Comparison of ENCODE assay signal across 1 cellular context in the genomic region with DNA sequence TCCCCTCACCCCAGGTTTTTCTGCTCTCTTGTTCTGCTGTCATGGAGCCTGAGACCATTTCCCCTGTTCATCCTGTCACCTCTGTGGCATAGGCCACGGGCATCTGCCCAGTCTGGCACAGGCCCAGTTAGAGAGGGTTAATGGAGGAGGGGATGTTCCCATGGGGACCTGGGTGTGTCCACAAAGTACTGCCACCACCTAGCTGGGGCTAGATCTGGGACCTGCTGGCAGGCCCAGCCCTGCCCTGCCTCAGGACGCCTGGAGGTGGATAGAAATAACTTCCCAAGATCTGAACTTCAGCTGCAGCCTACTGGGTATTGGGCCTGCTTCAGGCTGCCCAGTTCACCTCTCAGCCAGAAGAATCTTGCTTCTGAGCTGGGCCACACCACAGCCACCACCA.
TF ChIP-seq lines count a peak whose summit lies in the region.

No MANE protein-coding gene starts in this region.

TF ChIP-seq in HepG2, 621 proteins besides CTCF, POLR2A, EP300 and RAD21:
- TF ChIP-seq PTBP1 (IDR thresholded peaks at IDR 0.05; ENCODE audit: low read depth, low read length, poor library complexity, severe bottlenecking) (no peak), ARNT (IDR thresholded peaks at IDR 0.05) (no peak), MED13 (CRISPR knock-in tag; IDR thresholded peaks at IDR 0.05) (no peak), DR1 (CRISPR knock-in tag; IDR thresholded peaks at IDR 0.05) (no peak), HCFC1 (IDR thresholded peaks at IDR 0.05; ENCODE audit: low read depth, low read length) (no peak), HHEX (CRISPR knock-in tag; IDR thresholded peaks at IDR 0.05) (no peak), KDM3A (CRISPR knock-in tag; IDR thresholded peaks at IDR 0.05; ENCODE audit: low read depth) (no peak), PAX8 (CRISPR knock-in tag; IDR thresholded peaks at IDR 0.05; ENCODE audit: borderline replicate concordance) (no peak), ADNP (CRISPR knock-in tag; IDR thresholded peaks at IDR 0.05) (no peak), ZNF777 (CRISPR knock-in tag; IDR thresholded peaks at IDR 0.05) (no peak), TEAD3 (CRISPR knock-in tag; optimal IDR thresholded peaks at IDR 0.05; ENCODE audit: borderline replicate concordance) (no peak), ZNF124 (CRISPR knock-in tag; IDR thresholded peaks at IDR 0.05) (no peak), ZNF235 (CRISPR knock-in tag; IDR thresholded peaks at IDR 0.05; ENCODE audit: borderline replicate concordance) (no peak)
- TF ChIP-seq, protein P1, sequence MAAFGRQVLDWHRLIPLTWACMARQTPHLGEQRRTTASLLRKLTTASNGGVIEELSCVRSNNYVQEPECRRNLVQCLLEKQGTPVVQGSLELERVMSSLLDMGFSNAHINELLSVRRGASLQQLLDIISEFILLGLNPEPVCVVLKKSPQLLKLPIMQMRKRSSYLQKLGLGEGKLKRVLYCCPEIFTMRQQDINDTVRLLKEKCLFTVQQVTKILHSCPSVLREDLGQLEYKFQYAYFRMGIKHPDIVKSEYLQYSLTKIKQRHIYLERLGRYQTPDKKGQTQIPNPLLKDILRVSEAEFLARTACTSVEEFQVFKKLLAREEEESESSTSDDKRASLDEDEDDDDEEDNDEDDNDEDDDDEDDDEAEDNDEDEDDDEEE (CRISPR knock-in tag; IDR thresholded peaks at IDR 0.05): no peak
- TF ChIP-seq, protein P2, sequence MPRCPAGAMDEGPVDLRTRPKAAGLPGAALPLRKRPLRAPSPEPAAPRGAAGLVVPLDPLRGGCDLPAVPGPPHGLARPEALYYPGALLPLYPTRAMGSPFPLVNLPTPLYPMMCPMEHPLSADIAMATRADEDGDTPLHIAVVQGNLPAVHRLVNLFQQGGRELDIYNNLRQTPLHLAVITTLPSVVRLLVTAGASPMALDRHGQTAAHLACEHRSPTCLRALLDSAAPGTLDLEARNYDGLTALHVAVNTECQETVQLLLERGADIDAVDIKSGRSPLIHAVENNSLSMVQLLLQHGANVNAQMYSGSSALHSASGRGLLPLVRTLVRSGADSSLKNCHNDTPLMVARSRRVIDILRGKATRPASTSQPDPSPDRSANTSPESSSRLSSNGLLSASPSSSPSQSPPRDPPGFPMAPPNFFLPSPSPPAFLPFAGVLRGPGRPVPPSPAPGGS (CRISPR knock-in tag; IDR thresholded peaks at IDR 0.05): no peak
- TF ChIP-seq, protein P3, sequence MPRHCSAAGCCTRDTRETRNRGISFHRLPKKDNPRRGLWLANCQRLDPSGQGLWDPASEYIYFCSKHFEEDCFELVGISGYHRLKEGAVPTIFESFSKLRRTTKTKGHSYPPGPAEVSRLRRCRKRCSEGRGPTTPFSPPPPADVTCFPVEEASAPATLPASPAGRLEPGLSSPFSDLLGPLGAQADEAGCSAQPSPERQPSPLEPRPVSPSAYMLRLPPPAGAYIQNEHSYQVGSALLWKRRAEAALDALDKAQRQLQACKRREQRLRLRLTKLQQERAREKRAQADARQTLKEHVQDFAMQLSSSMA (CRISPR knock-in tag; IDR thresholded peaks at IDR 0.05): no peak
